Comparison of ENCODE assay signal across 8 cellular contexts in the genomic region with DNA sequence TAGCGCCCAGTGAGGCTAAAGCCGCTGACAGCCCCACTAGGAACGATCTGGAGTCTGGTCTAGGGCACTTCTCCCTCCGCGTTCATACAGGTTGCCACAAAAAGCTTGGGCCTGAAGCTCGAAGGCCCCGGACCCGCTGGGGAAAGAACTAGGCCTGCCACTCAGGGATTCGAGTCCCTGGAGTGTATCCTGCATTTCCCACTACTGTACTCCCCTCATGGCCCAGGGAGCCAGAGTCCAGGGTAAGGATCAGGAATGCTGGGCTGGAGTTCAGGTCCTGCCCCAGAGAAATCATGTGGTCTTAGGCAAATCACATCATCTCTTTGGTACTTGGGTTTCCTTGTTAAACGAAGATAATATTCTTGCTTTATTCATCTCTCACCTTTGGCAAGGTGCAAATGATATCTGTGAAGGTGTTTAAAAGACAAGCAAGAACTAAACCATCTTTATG. TPM values are rescaled to one million over a fixed set of nuclear protein-coding genes. Genes with fewer than 3 reads are reported as not detected.
DNase-seq lines count a peak whose midpoint lies in the region; ATAC-seq lines count a peak whose summit lies in the region.

No MANE protein-coding gene starts in this region.

- H3K27ac Mint-ChIP-seq in activated CD8-positive, alpha-beta memory T cell treated with anti-CD3 and anti-CD28 coated beads, Interleukin-2, amount 10 ng/mL, durations not matched to agents 7 days and 5 days: peak overlapping the region; percentile 78
- peak overlapping the region; percentile 86 for H3K27ac Mint-ChIP-seq in activated CD4-positive, alpha-beta memory T cell treated with anti-CD3 and anti-CD28 coated beads for 36 hours
- H3K27ac Mint-ChIP-seq in stimulated activated naive B cell treated with anti-CD40 and anti-IgM and Interleukin-4, amounts not matched to agents 10 μg/mL and 1 μg/mL and 100 μg/mL, for 72 hours: peak overlapping the region; percentile 93

- peak overlapping the region; percentile 81 for H3K4me3 ChIP-seq in iPS-11a (ENCODE audit: low read depth, low read length)

- no peak for DNase-seq in activated CD8-positive, alpha-beta memory T cell treated with anti-CD3 and anti-CD28 coated beads, Interleukin-2, amount 10 ng/mL, durations not matched to agents 7 days and 5 days
- no peak for DNase-seq in activated CD8-positive, alpha-beta memory T cell treated with anti-CD3 and anti-CD28 coated beads, Interleukin-2, amount 50 U/mL, for 4 hours
- no peak for DNase-seq in activated CD4-positive, alpha-beta memory T cell treated with anti-CD3 and anti-CD28 coated beads for 36 hours
- no peak for DNase-seq in stimulated activated naive B cell treated with anti-CD40 and anti-IgM and Interleukin-4, amounts not matched to agents 10 μg/mL and 1 μg/mL and 100 μg/mL, for 72 hours
- no peak for DNase-seq in T-helper 9 cell

- ATAC-seq in activated CD8-positive, alpha-beta memory T cell treated with anti-CD3 and anti-CD28 coated beads, Interleukin-2, amount 10 ng/mL, durations not matched to agents 7 days and 5 days: no peak
- no peak for ATAC-seq in stimulated activated naive B cell treated with anti-CD40 and anti-IgM and Interleukin-4, amounts not matched to agents 10 μg/mL and 1 μg/mL and 100 μg/mL, for 72 hours (replicated peaks)
- ATAC-seq in HG02642 (IDR thresholded peaks at IDR 0.05; ENCODE audit: poor library complexity, unreplicated experiment) (no peak), GM18858 (IDR thresholded peaks at IDR 0.05; ENCODE audit: unreplicated experiment) (no peak)

- intact Hi-C loops in activated CD4-positive, alpha-beta memory T cell treated with anti-CD3 and anti-CD28 coated beads for 36 hours (cut with micrococcal nuclease): loop anchor here (2.0 kb wide), 3 partner anchors 313 to 399 kb away; no protein-coding TSS in a partner anchor

- no peaks in the 10 kb centered on the region for H3K9me3 Mint-ChIP-seq in activated CD8-positive, alpha-beta memory T cell treated with anti-CD3 and anti-CD28 coated beads, Interleukin-2, amount 10 ng/mL, durations not matched to agents 7 days and 5 days (ENCODE audit: low read depth)
- H3K9me3 Mint-ChIP-seq in activated CD4-positive, alpha-beta memory T cell treated with anti-CD3 and anti-CD28 coated beads for 36 hours: no peaks in the 10 kb centered on the region
- no peaks in the 10 kb centered on the region for H3K9me3 Mint-ChIP-seq in stimulated activated naive B cell treated with anti-CD40 and anti-IgM and Interleukin-4, amounts not matched to agents 10 μg/mL and 1 μg/mL and 100 μg/mL, for 72 hours

- peaks cover 24% of the 10 kb centered on the region for H3K4me1 Mint-ChIP-seq in activated CD8-positive, alpha-beta memory T cell treated with anti-CD3 and anti-CD28 coated beads, Interleukin-2, amount 10 ng/mL, durations not matched to agents 7 days and 5 days
- H3K4me1 Mint-ChIP-seq in activated CD4-positive, alpha-beta memory T cell treated with anti-CD3 and anti-CD28 coated beads for 36 hours (ENCODE audit: low read depth): peaks cover 25% of the 10 kb centered on the region
- peaks cover 16 to 73% of the 10 kb centered on the region in 2 donors for H3K4me1 Mint-ChIP-seq in stimulated activated naive B cell treated with anti-CD40 and anti-IgM and Interleukin-4, amounts not matched to agents 10 μg/mL and 1 μg/mL and 100 μg/mL, for 72 hours

- POLR2A ChIA-PET in activated CD4-positive, alpha-beta memory T cell treated with anti-CD3 and anti-CD28 coated beads for 36 hours (lab: Charles Lee): interaction anchor here (1.0 to 13.4 kb wide), 8 partner anchors 8 to 418 kb away, joined by 3 to 283 read pairs (median 8); no protein-coding TSS in a partner anchor

- H3K27me3 Mint-ChIP-seq in activated CD8-positive, alpha-beta memory T cell treated with anti-CD3 and anti-CD28 coated beads, Interleukin-2, amount 10 ng/mL, durations not matched to agents 7 days and 5 days: no peaks in the 10 kb centered on the region
- H3K27me3 Mint-ChIP-seq in activated CD4-positive, alpha-beta memory T cell treated with anti-CD3 and anti-CD28 coated beads for 36 hours: no peaks in the 10 kb centered on the region
- peaks cover 0 to 4% of the 10 kb centered on the region in 2 donors for H3K27me3 Mint-ChIP-seq in stimulated activated naive B cell treated with anti-CD40 and anti-IgM and Interleukin-4, amounts not matched to agents 10 μg/mL and 1 μg/mL and 100 μg/mL, for 72 hours

- H3K36me3 Mint-ChIP-seq in activated CD8-positive, alpha-beta memory T cell treated with anti-CD3 and anti-CD28 coated beads, Interleukin-2, amount 10 ng/mL, durations not matched to agents 7 days and 5 days: peaks cover 30% of the 10 kb centered on the region
- H3K36me3 Mint-ChIP-seq in activated CD4-positive, alpha-beta memory T cell treated with anti-CD3 and anti-CD28 coated beads for 36 hours: peaks cover 36% of the 10 kb centered on the region
- H3K36me3 Mint-ChIP-seq in stimulated activated naive B cell treated with anti-CD40 and anti-IgM and Interleukin-4, amounts not matched to agents 10 μg/mL and 1 μg/mL and 100 μg/mL, for 72 hours: peaks cover 19 to 47% of the 10 kb centered on the region in 2 donors

- H3K4me3 Mint-ChIP-seq in activated CD8-positive, alpha-beta memory T cell treated with anti-CD3 and anti-CD28 coated beads, Interleukin-2, amount 10 ng/mL, durations not matched to agents 7 days and 5 days: peak overlapping the region; percentile 81
- H3K4me3 Mint-ChIP-seq in activated CD4-positive, alpha-beta memory T cell treated with anti-CD3 and anti-CD28 coated beads for 36 hours: peak overlapping the region; percentile 80
- H3K4me3 Mint-ChIP-seq in stimulated activated naive B cell treated with anti-CD40 and anti-IgM and Interleukin-4, amounts not matched to agents 10 μg/mL and 1 μg/mL and 100 μg/mL, for 72 hours: peak overlapping the region; percentile 89 to 90

- CTCF ChIA-PET in activated CD8-positive, alpha-beta memory T cell treated with anti-CD3 and anti-CD28 coated beads, Interleukin-2, amount 10 ng/mL, durations not matched to agents 7 days and 5 days (lab: Charles Lee): interaction anchor here (0.8 to 21.1 kb wide), 20 partner anchors 9 to 417 kb away, joined by 3 to 666 read pairs (median 7); a partner anchor contains a TSS
- CTCF ChIA-PET in activated CD4-positive, alpha-beta memory T cell treated with anti-CD3 and anti-CD28 coated beads for 36 hours (lab: Charles Lee): interaction anchor here (1.1 to 13.7 kb wide), 23 partner anchors 9 to 382 kb away, joined by 3 to 419 read pairs (median 10); no protein-coding TSS in a partner anchor

RNA-seq across cellular contexts. Expression of a gene that starts 1.4 kb away (rescaled TPM):
- total RNA-seq in activated CD8-positive, alpha-beta memory T cell treated with anti-CD3 and anti-CD28 coated beads, Interleukin-2, amount 10 ng/mL, durations not matched to agents 7 days and 5 days: 100 to 1,000 TPM; 118 to 158 TPM
- 10 to 100 TPM; 78.4 to 79.8 TPM for total RNA-seq in activated CD4-positive, alpha-beta memory T cell treated with anti-CD3 and anti-CD28 coated beads for 36 hours
